1 cellular context compared by ENCODE assay signal in genomic region chr16:76956801-76957200, GRCh38.
TF ChIP-seq lines count a peak whose summit lies in the region.

No MANE protein-coding gene starts in this region.

TF ChIP-seq in GM23338, 12 proteins besides CTCF, POLR2A, EP300 and RAD21 (continued from another document):
- TF ChIP-seq ZNF462 (CRISPR knock-in tag; IDR thresholded peaks at IDR 0.05) (no peak), NANOG (IDR thresholded peaks at IDR 0.05; ENCODE audit: borderline replicate concordance) (no peak), REST (IDR thresholded peaks at IDR 0.05; ENCODE audit: unreplicated experiment) (no peak), JUNB (IDR thresholded peaks at IDR 0.05; ENCODE audit: unreplicated experiment) (no peak), ZNF114 (CRISPR knock-in tag; IDR thresholded peaks at IDR 0.05) (no peak), POLR2AphosphoS5 (IDR thresholded peaks at IDR 0.05; ENCODE audit: low read depth) (no peak), ZNF331 (CRISPR knock-in tag; IDR thresholded peaks at IDR 0.05; ENCODE audit: low read depth) (no peak), CREB1 (CRISPR knock-in tag; IDR thresholded peaks at IDR 0.05; ENCODE audit: low read depth) (no peak), EZH2phosphoT487 (IDR thresholded peaks at IDR 0.05; ENCODE audit: unreplicated experiment) (no peak), EZH2 (IDR thresholded peaks at IDR 0.05; ENCODE audit: low read depth, unreplicated experiment) (no peak), ETS1 (IDR thresholded peaks at IDR 0.05) (no peak)
